ENCODE assay signal across 27 cellular contexts in the genomic region with DNA sequence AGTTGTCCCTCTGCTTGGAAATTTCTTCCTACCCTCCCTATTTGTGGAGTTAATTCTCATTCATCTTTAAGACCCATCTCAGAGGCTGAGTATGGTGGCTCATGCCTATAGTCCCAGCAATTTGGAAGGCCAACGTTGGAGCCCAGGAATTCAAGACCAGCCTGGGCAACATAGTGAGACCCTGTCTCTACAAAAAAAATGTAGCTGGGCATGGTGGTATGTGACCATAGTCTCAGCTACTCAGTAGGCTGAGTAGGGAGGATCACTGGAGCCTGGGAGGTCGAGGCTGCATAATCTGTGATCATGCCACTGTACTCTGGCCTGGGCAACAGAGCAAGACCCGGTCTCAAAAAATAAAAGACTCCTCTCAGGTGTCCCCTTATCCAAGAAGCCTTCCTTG.
"Had no signal": no experiment of that assay in that cellular context is flagged by ENCODE, and none has a peak within 500 bp of the region (broad histone marks: within the 10 kb centered on the region; RNA-seq: fewer than 3 reads in every experiment).

No MANE protein-coding gene starts in this region.

- H3K27me3 Mint-ChIP-seq: stimulated activated naive CD8-positive, alpha-beta T cell treated with anti-CD3 and anti-CD28 coated beads, Interleukin-15, Interleukin-2, amounts not matched to agents 100 ng/mL and 50 ng/mL, for 24 hours; type B pancreatic cell had no signal

- H3K36me3 ChIP-seq: stomach, suprapubic skin, thoracic aorta, thyroid gland, tibial artery, tibial nerve, transverse colon, upper lobe of left lung, upper lobe of right lung, uterus, vagina had no signal

- H3K9me3 ChIP-seq: suprapubic skin, testis, thyroid gland, transverse colon, upper lobe of right lung, uterus, vagina had no signal

- ATAC-seq: stimulated activated effector memory CD8-positive, alpha-beta T cell treated with anti-CD3 and anti-CD28 coated beads, Interleukin-12 subunit alpha, Interleukin-12 subunit beta, amount 100 ng/mL, for 72 hours; stimulated activated memory B cell treated with anti-CD40 and anti-IgM and Interleukin-4, amounts not matched to agents 10 μg/mL and 1 μg/mL and 100 μg/mL, for 72 hours; stimulated activated naive B cell treated with anti-CD40 and anti-IgM and Interleukin-4, amounts not matched to agents 10 μg/mL and 1 μg/mL and 100 μg/mL, for 72 hours; stimulated activated naive CD8-positive, alpha-beta T cell treated with anti-CD3 and anti-CD28 coated beads, Interleukin-15, amount 100 ng/mL, for 72 hours; stimulated activated naive CD8-positive, alpha-beta T cell treated with anti-CD3 and anti-CD28 coated beads, Interleukin-15, Interleukin-2, amounts not matched to agents 100 U/mL and 50 U/mL, for 24 hours; upper lobe of right lung had no signal

- H3K36me3 Mint-ChIP-seq: stimulated activated effector memory CD8-positive, alpha-beta T cell treated with anti-CD3 and anti-CD28 coated beads, Interleukin-12 subunit alpha, Interleukin-12 subunit beta, amount 100 ng/mL, for 72 hours; stimulated activated memory B cell treated with anti-CD40 and anti-IgM and Interleukin-4, amounts not matched to agents 10 μg/mL and 1 μg/mL and 100 μg/mL, for 72 hours; stimulated activated naive B cell treated with anti-CD40 and anti-IgM and Interleukin-4, amounts not matched to agents 10 μg/mL and 1 μg/mL and 100 μg/mL, for 72 hours; type B pancreatic cell had no signal

- H3K27ac ChIP-seq: stomach, suprapubic skin, testis, thoracic aorta, thyroid gland, tibial artery, tibial nerve, transverse colon, upper lobe of left lung, upper lobe of right lung, uterus, vagina had no signal

- H3K4me1 ChIP-seq: suprapubic skin, testis, thyroid gland, tibial artery, tibial nerve, transverse colon, upper lobe of left lung, upper lobe of right lung, uterus, vagina had no signal

- H3K4me3 Mint-ChIP-seq: stimulated activated effector memory CD8-positive, alpha-beta T cell treated with anti-CD3 and anti-CD28 coated beads, Interleukin-12 subunit alpha, Interleukin-12 subunit beta, amount 100 ng/mL, for 72 hours; stimulated activated memory B cell treated with anti-CD40 and anti-IgM and Interleukin-4, amounts not matched to agents 10 μg/mL and 1 μg/mL and 100 μg/mL, for 72 hours; stimulated activated naive B cell treated with anti-CD40 and anti-IgM and Interleukin-4, amounts not matched to agents 10 μg/mL and 1 μg/mL and 100 μg/mL, for 72 hours; stimulated activated naive CD8-positive, alpha-beta T cell treated with anti-CD3 and anti-CD28 coated beads, Interleukin-15, amount 100 ng/mL, for 72 hours; stimulated activated naive CD8-positive, alpha-beta T cell treated with anti-CD3 and anti-CD28 coated beads, Interleukin-15, Interleukin-2, amounts not matched to agents 100 ng/mL and 50 ng/mL, for 24 hours; type B pancreatic cell had no signal

- H3K27ac Mint-ChIP-seq: stimulated activated effector memory CD8-positive, alpha-beta T cell treated with anti-CD3 and anti-CD28 coated beads, Interleukin-12 subunit alpha, Interleukin-12 subunit beta, amount 100 ng/mL, for 72 hours; stimulated activated memory B cell treated with anti-CD40 and anti-IgM and Interleukin-4, amounts not matched to agents 10 μg/mL and 1 μg/mL and 100 μg/mL, for 72 hours; stimulated activated naive B cell treated with anti-CD40 and anti-IgM and Interleukin-4, amounts not matched to agents 10 μg/mL and 1 μg/mL and 100 μg/mL, for 72 hours; stimulated activated naive CD8-positive, alpha-beta T cell treated with anti-CD3 and anti-CD28 coated beads, Interleukin-15, amount 100 ng/mL, for 72 hours; stimulated activated naive CD8-positive, alpha-beta T cell treated with anti-CD3 and anti-CD28 coated beads, Interleukin-15, Interleukin-2, amounts not matched to agents 100 ng/mL and 50 ng/mL, for 24 hours; type B pancreatic cell had no signal

- H3K4me1 Mint-ChIP-seq: stimulated activated effector memory CD8-positive, alpha-beta T cell treated with anti-CD3 and anti-CD28 coated beads, Interleukin-12 subunit alpha, Interleukin-12 subunit beta, amount 100 ng/mL, for 72 hours; stimulated activated memory B cell treated with anti-CD40 and anti-IgM and Interleukin-4, amounts not matched to agents 10 μg/mL and 1 μg/mL and 100 μg/mL, for 72 hours; stimulated activated naive B cell treated with anti-CD40 and anti-IgM and Interleukin-4, amounts not matched to agents 10 μg/mL and 1 μg/mL and 100 μg/mL, for 72 hours; stimulated activated naive CD8-positive, alpha-beta T cell treated with anti-CD3 and anti-CD28 coated beads, Interleukin-15, amount 100 ng/mL, for 72 hours had no signal

- H3K9me3 Mint-ChIP-seq: stimulated activated effector memory CD8-positive, alpha-beta T cell treated with anti-CD3 and anti-CD28 coated beads, Interleukin-12 subunit alpha, Interleukin-12 subunit beta, amount 100 ng/mL, for 72 hours; stimulated activated memory B cell treated with anti-CD40 and anti-IgM and Interleukin-4, amounts not matched to agents 10 μg/mL and 1 μg/mL and 100 μg/mL, for 72 hours; stimulated activated naive B cell treated with anti-CD40 and anti-IgM and Interleukin-4, amounts not matched to agents 10 μg/mL and 1 μg/mL and 100 μg/mL, for 72 hours; stimulated activated naive CD8-positive, alpha-beta T cell treated with anti-CD3 and anti-CD28 coated beads, Interleukin-15, Interleukin-2, amounts not matched to agents 100 ng/mL and 50 ng/mL, for 24 hours; type B pancreatic cell had no signal

- H3K27me3 ChIP-seq: stomach, suprapubic skin, testis, thyroid gland, tibial artery, tibial nerve, transverse colon, upper lobe of left lung, upper lobe of right lung, uterus, vagina had no signal

- DNase-seq: stimulated activated CD4-positive, alpha-beta T cell treated with anti-CD3 and anti-CD28 coated beads, Interleukin-2, amount 100 ng/mL, for 48 hours; stimulated activated CD4-positive, alpha-beta T cell treated with anti-CD3 and anti-CD28 coated beads, Interleukin-4, amount 100 ng/mL, for 1 hour; stimulated activated CD4-positive, alpha-beta T cell treated with anti-CD3 and anti-CD28 coated beads, Interleukin-4, amount 100 ng/mL, for 24 hours; stimulated activated CD4-positive, alpha-beta T cell treated with anti-CD3 and anti-CD28 coated beads, Interleukin-4, amount 100 ng/mL, for 4 hours; stimulated activated CD8-positive, alpha-beta memory T cell treated with anti-CD3 and anti-CD28 coated beads, Interleukin-4, amount 100 ng/mL, for 48 hours; stimulated activated naive B cell treated with anti-CD40 and anti-IgM and Interleukin-4, amounts not matched to agents 10 μg/mL and 1 μg/mL and 100 μg/mL, for 72 hours; stimulated activated naive CD4-positive, alpha-beta T cell; stimulated activated naive CD4-positive, alpha-beta T cell treated with Interleukin-2 at 50 U/mL for 16 hours; stimulated activated naive CD8-positive, alpha-beta T cell treated with anti-CD3 and anti-CD28 coated beads, Interleukin-15, amount 100 ng/mL, for 72 hours; stimulated activated naive CD8-positive, alpha-beta T cell treated with anti-CD3 and anti-CD28 coated beads, Interleukin-15, Interleukin-2, amounts not matched to agents 100 U/mL and 50 U/mL, for 24 hours; stomach; substantia nigra; testis; thyroid gland; tibial artery; transverse colon; upper lobe of left lung; upper lobe of right lung; uterus had no signal

- H3K4me3 ChIP-seq: stomach, suprapubic skin, testis, thoracic aorta, thyroid gland, tibial artery, tibial nerve, transverse colon, upper lobe of left lung, upper lobe of right lung, uterus, vagina had no signal
